8 cellular contexts compared by ENCODE assay signal in the genomic region with DNA sequence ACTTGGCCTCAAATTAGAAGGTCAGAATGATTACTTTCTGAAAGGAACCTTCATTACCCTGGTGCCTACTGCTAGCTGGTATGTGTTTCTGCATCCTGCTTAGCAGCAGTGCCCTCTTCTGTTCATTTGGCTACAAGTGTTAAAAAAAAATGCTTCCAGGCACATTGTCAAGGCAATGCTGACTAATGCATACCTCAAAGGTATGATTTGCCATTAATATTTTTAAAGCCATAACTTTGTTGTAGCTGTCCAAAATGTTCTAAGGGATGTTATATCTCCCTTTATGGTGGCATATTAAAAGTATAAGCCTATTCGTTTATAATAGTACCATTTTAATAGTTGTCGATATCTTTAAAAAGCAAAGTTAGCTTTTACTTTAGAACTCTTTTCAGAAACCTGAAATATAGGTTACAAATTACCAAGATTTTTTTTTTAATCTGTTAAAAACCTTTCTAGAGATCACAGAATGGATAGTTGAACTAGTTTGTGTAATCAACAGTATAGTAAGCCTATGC. TPM values are rescaled to one million over a fixed set of nuclear protein-coding genes. Genes with fewer than 3 reads are reported as not detected.
A peak's percentile ranks its signal among the peaks of the same experiment; 100 is the strongest.
DNase-seq lines count a peak whose midpoint lies in the region; ATAC-seq and TF ChIP-seq lines count a peak whose summit lies in the region.

No MANE protein-coding gene starts in this region.

- intact Hi-C loops in naive thymus-derived CD4-positive, alpha-beta T cell (cut with micrococcal nuclease): loop anchor here (1.0 to 5.0 kb wide), 3 partner anchors 51 to 155 kb away; a partner anchor contains a TSS

- H3K27ac Mint-ChIP-seq in naive thymus-derived CD4-positive, alpha-beta T cell: peak overlapping the region in 1 of 9 donors; percentile 18

- peak; percentile 86 for TF ChIP-seq CTCF in VCaP (conservative IDR thresholded peaks at IDR 0.05)

- H3K4me1 ChIP-seq in naive thymus-derived CD4-positive, alpha-beta T cell (ENCODE audit: control insufficient read depth in 2 of 2, insufficient read depth in 2 of 2, low read length in 2 of 2): no peaks in the 10 kb centered on the region

- H3K4me3 ChIP-seq in naive thymus-derived CD4-positive, alpha-beta T cell (ENCODE audit: low read length): no peak overlapping the region

- H3K27me3 Mint-ChIP-seq in naive thymus-derived CD4-positive, alpha-beta T cell: no peaks in the 10 kb centered on the region

- H3K4me1 Mint-ChIP-seq in naive thymus-derived CD4-positive, alpha-beta T cell: peaks cover 0 to 26% (median 0%) of the 10 kb centered on the region in 7 donors

- CTCF ChIA-PET in naive thymus-derived CD4-positive, alpha-beta T cell (lab: Charles Lee): interaction anchor here (0.7 to 4.2 kb wide), 8 partner anchors 32 to 571 kb away, joined by 3 to 67 read pairs (median 4); a partner anchor contains a TSS

- H3K9me3 Mint-ChIP-seq in naive thymus-derived CD4-positive, alpha-beta T cell: no peaks in the 10 kb centered on the region

- no peak overlapping the region for H3K4me3 Mint-ChIP-seq in naive thymus-derived CD4-positive, alpha-beta T cell

- POLR2A ChIA-PET in naive thymus-derived CD4-positive, alpha-beta T cell (lab: Charles Lee): no interaction called here

- peaks cover 0 to 19% (median 4%) of the 10 kb centered on the region in 5 donors for H3K36me3 Mint-ChIP-seq in naive thymus-derived CD4-positive, alpha-beta T cell

- no peaks in the 10 kb centered on the region for H3K27me3 ChIP-seq in naive thymus-derived CD4-positive, alpha-beta T cell (ENCODE audit: control insufficient read depth in 2 of 2, insufficient read depth in 2 of 2, low read length in 2 of 2)

- ATAC-seq in GM18909 (IDR thresholded peaks at IDR 0.05; ENCODE audit: poor library complexity, unreplicated experiment) (peak; percentile 82), HG03064 (IDR thresholded peaks at IDR 0.05; ENCODE audit: low read depth, unreplicated experiment) (peak; percentile 61), esophagus mucosa (peak; percentile 95)
- ATAC-seq in naive thymus-derived CD4-positive, alpha-beta T cell: peak; percentile 73

- DNase-seq in DMS153 (lab: John Stamatoyannopoulos, UW): peak; percentile 4
- DNase-seq in NCI-H2081 (lab: John Stamatoyannopoulos, UW): peak; percentile 55 to 71
- peak in 6 of 9 donors; percentile 13 to 54 (median 45) for DNase-seq in naive thymus-derived CD4-positive, alpha-beta T cell
- no peak for DNase-seq in NCI-H128 (lab: John Stamatoyannopoulos, UW; ENCODE audit: unreplicated experiment)

- H3K9me3 ChIP-seq in naive thymus-derived CD4-positive, alpha-beta T cell (ENCODE audit: control insufficient read depth in 2 of 3, low read length in 3 of 3): no peaks in the 10 kb centered on the region

- H3K27ac ChIP-seq in VCaP: no peak overlapping the region
- H3K27ac ChIP-seq in naive thymus-derived CD4-positive, alpha-beta T cell (ENCODE audit: low read depth, low read length): no peak overlapping the region

- H3K36me3 ChIP-seq in naive thymus-derived CD4-positive, alpha-beta T cell (ENCODE audit: control insufficient read depth in 2 of 3, insufficient read depth in 3 of 3, low read length in 3 of 3): peaks cover 0 to 3% (median 3%) of the 10 kb centered on the region in 3 experiments

RNA-seq across cellular contexts. Expression of a gene that starts 52.0 kb away (rescaled TPM):
- 1.2 TPM for total RNA-seq in esophagus mucosa
- total RNA-seq in naive thymus-derived CD4-positive, alpha-beta T cell: under 1 TPM in 4 of 5 experiments, not detected in 1; 0.05 to 0.91 (median 0.36) TPM
- polyA plus RNA-seq in naive thymus-derived CD4-positive, alpha-beta T cell: under 1 TPM in 1 of 2 donors, not detected in 1; 0.02 TPM

RNA-seq across cellular contexts. Expression of a gene that starts 52.0 kb away (rescaled TPM):
- 28.1 TPM for total RNA-seq in esophagus mucosa
- 1 to 10 TPM; 5.0 to 9.7 (median 7.2) TPM for total RNA-seq in naive thymus-derived CD4-positive, alpha-beta T cell
- under 1 TPM; 0.37 to 0.47 TPM for polyA plus RNA-seq in naive thymus-derived CD4-positive, alpha-beta T cell
